ENCODE assay signal across 12 cellular contexts in genomic region chr4:38757945-38758344, GRCh38. TPM values are rescaled to one million over a fixed set of nuclear protein-coding genes. Genes with fewer than 3 reads are reported as not detected.
A peak's percentile ranks its signal among the peaks of the same experiment; 100 is the strongest.
DNase-seq lines count a peak whose midpoint lies in the region; FAIRE-seq and TF ChIP-seq lines count a peak whose summit lies in the region.
"Had no signal": no experiment of that assay in that cellular context is flagged by ENCODE, and none has a peak within 500 bp of the region (broad histone marks: within the 10 kb centered on the region; RNA-seq: fewer than 3 reads in every experiment).

No MANE protein-coding gene starts in this region.

- no peaks in the 10 kb centered on the region for H3K36me3 Mint-ChIP-seq in MCF 10A (ENCODE audit: insufficient read depth, unreplicated experiment)
- H3K36me3 Mint-ChIP-seq: activated naive CD4-positive, alpha-beta T cell treated with anti-CD3 and anti-CD28 coated beads, Interleukin-2, amount 50 U/mL, for 72 hours; CD8-positive, alpha-beta memory T cell had no signal

- H3K4me3 Mint-ChIP-seq in MCF 10A (ENCODE audit: unreplicated experiment): no peak overlapping the region
- H3K4me3 Mint-ChIP-seq: CD8-positive, alpha-beta memory T cell had no signal

- no peaks in the 10 kb centered on the region for H4K20me1 ChIP-seq in OCI-LY7 (ENCODE audit: insufficient read depth, low read length)
- no peaks in the 10 kb centered on the region for H4K20me1 ChIP-seq in hepatocyte (ENCODE audit: insufficient read depth, poor library complexity, severe bottlenecking)

- H3K9me3 Mint-ChIP-seq in MCF 10A (ENCODE audit: unreplicated experiment): no peaks in the 10 kb centered on the region
- H3K9me3 Mint-ChIP-seq: activated naive CD4-positive, alpha-beta T cell treated with anti-CD3 and anti-CD28 coated beads, Interleukin-2, amount 50 U/mL, for 72 hours; CD8-positive, alpha-beta memory T cell had no signal

- H3K27ac ChIP-seq in breast epithelium (no peak overlapping the region), OCI-LY7 (ENCODE audit: low read depth, low read length, poor library complexity, severe bottlenecking) (no peak overlapping the region), hepatocyte (no peak overlapping the region)

- H3K36me3 ChIP-seq in breast epithelium: no peaks in the 10 kb centered on the region
- no peaks in the 10 kb centered on the region for H3K36me3 ChIP-seq in OCI-LY7 (ENCODE audit: insufficient read depth, low read length)
- no peaks in the 10 kb centered on the region for H3K36me3 ChIP-seq in hepatocyte (replicated peaks; ENCODE audit: insufficient read depth, low read depth)

- TF ChIP-seq CTCF in MCF 10A (IDR thresholded peaks at IDR 0.05; ENCODE audit: unreplicated experiment) (peak; percentile 23), breast epithelium (IDR thresholded peaks at IDR 0.05) (no peak), OCI-LY7 (conservative IDR thresholded peaks at IDR 0.05; ENCODE audit: low read length) (peak; percentile 81), hepatocyte (IDR thresholded peaks at IDR 0.05; ENCODE audit: poor library complexity) (peak; percentile 37)

- FAIRE-seq in urothelium cell line (lab: Jason Lieb, UNC): no peak

- CTCF ChIA-PET in MCF 10A (lab: Yijun Ruan, JAX) (interaction anchor here (0.6 to 11.8 kb wide), 20 partner anchors 13 to 1436 kb away, joined by 3 to 268 read pairs (median 8); partner anchors contain the start of genes TLR1, TLR10, TLR6 and WDR19), OCI-LY7 (lab: Charles Lee; ENCODE audit: unreplicated experiment) (interaction anchor here (0.9 to 9.8 kb wide), 3 partner anchors 24 to 103 kb away, joined by 4 to 145 read pairs (median 4); partner anchors contain the start of gene TLR10)

- H3K9me2 ChIP-seq in OCI-LY7 (ENCODE audit: insufficient read depth, low read length) (no peaks in the 10 kb centered on the region), hepatocyte (replicated peaks; ENCODE audit: insufficient read depth) (no peaks in the 10 kb centered on the region)

- H3K9me3 ChIP-seq in breast epithelium (no peaks in the 10 kb centered on the region), OCI-LY7 (ENCODE audit: low read length) (0 out of 2 replicates have a peak, but pooled peaks cover 5% of the 10 kb centered on the region), hepatocyte (ENCODE audit: low read depth) (no peaks in the 10 kb centered on the region)

- H3K4me3 ChIP-seq in breast epithelium (no peak overlapping the region), OCI-LY7 (ENCODE audit: low read depth, low read length, poor library complexity, severe bottlenecking) (no peak overlapping the region), hepatocyte (no peak overlapping the region)

- H3K4me1 ChIP-seq in breast epithelium: no peaks in the 10 kb centered on the region
- peaks cover 50% of the 10 kb centered on the region for H3K4me1 ChIP-seq in OCI-LY7 (ENCODE audit: insufficient read depth, low read length, poor library complexity, severe bottlenecking)
- peaks cover 5% of the 10 kb centered on the region for H3K4me1 ChIP-seq in hepatocyte (ENCODE audit: insufficient read depth)

- no peaks in the 10 kb centered on the region for H3K4me1 Mint-ChIP-seq in MCF 10A (ENCODE audit: insufficient read depth, unreplicated experiment)

- H2AFZ ChIP-seq in OCI-LY7 (ENCODE audit: low read length) (peak overlapping the region; percentile 59; the same call in 1 of the 2 replicates), hepatocyte (no peak overlapping the region)

- H3K79me2 ChIP-seq in OCI-LY7 (ENCODE audit: insufficient read depth, low read depth, low read length) (peaks cover 5% of the 10 kb centered on the region; the same call in 1 of the 2 replicates), hepatocyte (no peaks in the 10 kb centered on the region)

- BruUV-seq in MCF 10A (replicated peaks; lab: Mats Ljungman, UMichigan): no TSS peak
- no TSS peak for BruUV-seq in OCI-LY7 (replicated peaks; lab: Mats Ljungman, UMichigan)

- H3K4me2 ChIP-seq in OCI-LY7 (ENCODE audit: low read length) (peak overlapping the region; percentile 15; the same call in 1 of the 2 replicates), hepatocyte (no peak overlapping the region)

- TF ChIP-seq POLR2A in breast epithelium (IDR thresholded peaks at IDR 0.05): no peak

- POLR2A ChIA-PET in MCF 10A (lab: Yijun Ruan, JAX) (interaction anchor here (0.6 to 2.4 kb wide), 4 partner anchors 16 to 98 kb away, joined by 3 to 11 read pairs (median 4); partner anchors contain the start of genes TLR10 and TLR6), OCI-LY7 (lab: Charles Lee) (interaction anchor here (0.5 to 11.2 kb wide), 5 partner anchors 25 to 611 kb away, joined by 3 to 348 read pairs (median 5); partner anchors contain the start of genes TLR1 and TLR10)

- no peaks in the 10 kb centered on the region for H3K27me3 Mint-ChIP-seq in MCF 10A (ENCODE audit: insufficient read depth, unreplicated experiment)

- H3K27me3 ChIP-seq in breast epithelium: no peaks in the 10 kb centered on the region
- no peaks in the 10 kb centered on the region for H3K27me3 ChIP-seq in hepatocyte

- 68% methylated on average over 3 of the region's 3 CpGs for WGBS in hepatocyte (ENCODE audit: low lambda C conversion rate, missing lambda C conversion rate)

- DNase-seq in MCF 10A (ENCODE audit: unreplicated experiment) (peak; percentile 42), breast epithelium (ENCODE audit: low spot score in 2 of 2) (no peak), OCI-LY7 (ENCODE audit: low spot score) (peak; percentile 67), hepatocyte (ENCODE audit: low spot score) (peak; percentile 48), urothelium cell line (ENCODE audit: low spot score) (peak; percentile 36), LoVo (ENCODE audit: low spot score) (no peak), NCI-H526 treated with DMSO at 0.1 percent for 48 hours (lab: John Stamatoyannopoulos, UW) (no peak), hepatic stellate cell (ENCODE audit: low spot score) (no peak)
- DNase-seq: CD8-positive, alpha-beta memory T cell; stimulated activated CD4-positive, alpha-beta T cell treated with anti-CD3 and anti-CD28 coated beads, Interleukin-2, amount 100 ng/mL, for 24 hours; T1000 had no signal

- intact Hi-C loops in MCF 10A (cut with micrococcal nuclease) (loop anchor here (2.0 to 10.0 kb wide), 4 partner anchors 47 to 677 kb away; partner anchors contain the start of gene TLR1), breast epithelium (cut with DNase I; ENCODE audit: low total_unique reads) (no loop called here), OCI-LY7 (cut with micrococcal nuclease; ENCODE audit: unreplicated experiment) (no loop called here)

- H3K27ac Mint-ChIP-seq in MCF 10A (ENCODE audit: low read depth, unreplicated experiment): no peak overlapping the region
- H3K27ac Mint-ChIP-seq: activated naive CD4-positive, alpha-beta T cell treated with anti-CD3 and anti-CD28 coated beads, Interleukin-2, amount 50 U/mL, for 72 hours; CD8-positive, alpha-beta memory T cell had no signal

RNA-seq across cellular contexts. Expression of gene TLR10, which starts 24.8 kb away (rescaled TPM):
- total RNA-seq in MCF 10A (2022): not detected in 2 replicates
- total RNA-seq in breast epithelium: 1 to 10 TPM in 2 of 3 donors, under 1 TPM in 1; 0.48 to 1.3 (median 1.3) TPM
- 34.5 and 39.8 TPM in 2 replicates for total RNA-seq in OCI-LY7 (2014; rRNA removed; shearing (Covaris generic))
- 19.5 and 27.4 TPM in 2 replicates for total RNA-seq in OCI-LY7 (2022)
- total RNA-seq in hepatocyte: not detected in 2 replicates
- polyA plus RNA-seq in hepatocyte: not detected in 2 replicates
- total RNA-seq: CD8-positive, alpha-beta memory T cell had no signal
- polyA plus RNA-seq: CD8-positive, alpha-beta memory T cell had no signal

RNA-seq across cellular contexts. Expression of gene TLR1, which starts 46.6 kb away (rescaled TPM):
- total RNA-seq in MCF 10A (2022) (1.9 and 2.2 TPM in 2 replicates), breast epithelium (10 to 100 TPM; 13.1 to 39.7 (median 18.7) TPM), OCI-LY7 (2022) (6.0 and 7.4 TPM in 2 replicates), hepatocyte (2.7 and 4.2 TPM in 2 replicates)
- 3.3 and 3.8 TPM in 2 replicates for total RNA-seq in OCI-LY7 (2014; rRNA removed; shearing (Covaris generic))
- polyA plus RNA-seq in hepatocyte: 0.36 and 1.0 TPM in 2 replicates

Comparison
In these comparisons a context has a peak if more than half of its experiments do, and no peak if none do; other contexts are left out.
1. DNase-seq: peak in MCF 10A (single experiment), OCI-LY7 (single experiment), hepatocyte (single experiment) and urothelium cell line (single experiment); none in breast epithelium (0 of 2), LoVo (single experiment), NCI-H526 treated with DMSO at 0.1 percent for 48 hours (single experiment) and hepatic stellate cell (single experiment).
2. CTCF ChIP-seq: peak in MCF 10A (single experiment), OCI-LY7 (single experiment) and hepatocyte (single experiment); none in breast epithelium (0 of 3).
3. RNA of gene TLR10, which starts 24.8 kb away (total RNA-seq): 19.5 to 39.8 TPM in OCI-LY7; 0.48 to 1.3 TPM in breast epithelium, not detected in MCF 10A and not detected in hepatocyte; every median in the first group is over 4 times any median in the second.